Comparison of ENCODE assay signal across 7 cellular contexts in the genomic region with DNA sequence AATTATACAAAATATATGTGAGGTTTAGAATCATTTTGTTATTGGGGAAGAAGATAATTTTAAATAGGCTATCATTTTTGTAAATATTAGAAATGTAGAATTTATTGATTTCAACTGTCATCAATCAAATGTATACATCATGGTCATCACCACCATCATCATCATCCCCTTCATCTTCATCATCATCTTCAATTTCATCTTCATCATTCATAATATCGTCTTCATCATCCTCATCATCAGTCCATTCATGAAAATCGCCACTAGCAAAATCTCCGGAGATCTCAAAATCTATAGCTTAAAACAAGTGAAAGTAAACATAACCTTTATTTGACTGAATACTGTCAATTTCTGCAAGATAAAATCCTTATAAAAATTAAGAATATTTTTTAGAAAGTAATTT.
"Had no signal": no experiment of that assay in that cellular context is flagged by ENCODE, and none has a peak within 500 bp of the region (broad histone marks: within the 10 kb centered on the region; RNA-seq: fewer than 3 reads in every experiment).

No MANE protein-coding gene starts in this region.

- H3K4me3 Mint-ChIP-seq: IgD-negative memory B cell had no signal

- H3K4me3 ChIP-seq: K562 had no signal

- H3K4me1 Mint-ChIP-seq: IgD-negative memory B cell had no signal

- FAIRE-seq: HTR-8/SVneo, K562 had no signal

- H3K27ac ChIP-seq: HL-60 had no signal

- ATAC-seq: K562 had no signal

- H3K27me3 Mint-ChIP-seq: IgD-negative memory B cell had no signal

- DNase-seq: IMR-90, KBM-7, KG1 had no signal

- H3K27ac Mint-ChIP-seq: IgD-negative memory B cell had no signal

- H3K36me3 Mint-ChIP-seq: IgD-negative memory B cell had no signal
